ENCODE assay signal across 9 cellular contexts in the genomic region with DNA sequence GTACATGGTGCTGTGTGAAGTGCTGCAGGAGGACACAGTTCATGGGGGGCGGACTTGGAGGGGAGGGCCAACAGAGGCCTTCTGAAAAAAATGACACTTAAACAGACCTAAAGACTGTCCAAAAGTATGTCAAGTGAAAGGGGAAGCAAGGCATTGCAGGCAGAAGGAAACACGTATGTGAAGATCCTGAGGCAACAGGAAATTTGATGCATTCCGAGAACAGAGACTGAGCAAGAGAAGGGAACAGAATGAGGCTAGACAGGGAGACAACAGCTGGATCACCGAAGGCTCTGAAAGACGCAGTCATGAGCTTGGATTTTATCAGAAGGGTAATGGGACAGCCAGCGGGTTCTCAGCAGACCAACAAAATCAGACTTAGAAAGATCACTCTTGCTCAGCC. TPM values are rescaled to one million over a fixed set of nuclear protein-coding genes. Genes with fewer than 3 reads are reported as not detected.
DNase-seq lines count a peak whose midpoint lies in the region; ATAC-seq and TF ChIP-seq lines count a peak whose summit lies in the region.
"Had no signal": no experiment of that assay in that cellular context is flagged by ENCODE, and none has a peak within 500 bp of the region (broad histone marks: within the 10 kb centered on the region; RNA-seq: fewer than 3 reads in every experiment).

No MANE protein-coding gene starts in this region.

- CTCF ChIA-PET in RWPE1 (lab: Yijun Ruan, JAX): no interaction called here

- DNase-seq in GM23248 (peak; percentile 57), RWPE1 (ENCODE audit: low spot score) (no peak), esophagus squamous epithelium (lab: John Stamatoyannopoulos, UW) (no peak), sigmoid colon (peak; percentile 15), NCI-H82 treated with DMSO at 0.1 percent for 48 hours (lab: John Stamatoyannopoulos, UW; ENCODE audit: unreplicated experiment) (no peak), DMS114 treated with DMSO at 0.1 percent for 48 hours (lab: John Stamatoyannopoulos, UW; ENCODE audit: unreplicated experiment) (no peak), midbrain (lab: John Stamatoyannopoulos, UW) (no peak)

- POLR2A ChIA-PET in RWPE1 (lab: Yijun Ruan, JAX; ENCODE audit: low non-redundant PET): interaction anchor here (1.9 kb wide), 1 partner anchor 15 kb away, joined by 8 read pairs; a partner anchor contains a TSS

- no peaks in the 10 kb centered on the region for H3K9me3 ChIP-seq in GM23248 (ENCODE audit: low read depth)
- H3K9me3 ChIP-seq in esophagus squamous epithelium: no peaks in the 10 kb centered on the region
- no peaks in the 10 kb centered on the region for H3K9me3 ChIP-seq in sigmoid colon

- TF ChIP-seq EP300 in sigmoid colon (IDR thresholded peaks at IDR 0.05): no peak

- peak overlapping the region; percentile 97 for H3K9ac ChIP-seq in GM23248

- TF ChIP-seq CTCF in RWPE1 (conservative IDR thresholded peaks at IDR 0.05; ENCODE audit: low read depth): no peak
- TF ChIP-seq CTCF in esophagus squamous epithelium (IDR thresholded peaks at IDR 0.05): no peak
- no peak for TF ChIP-seq CTCF in sigmoid colon (IDR thresholded peaks at IDR 0.05)

- H4K20me1 ChIP-seq in GM23248 (ENCODE audit: insufficient read depth): no peaks in the 10 kb centered on the region; the same call in 1 of the 2 replicates

- intact Hi-C loops in esophagus squamous epithelium (cut with DNase I) (no loop called here), sigmoid colon (cut with DNase I) (loop anchor here (2.0 kb wide), 1 partner anchor 15 kb away; a partner anchor contains a TSS)

- H3K4me1 ChIP-seq in GM23248 (ENCODE audit: insufficient read depth) (peaks cover 41% of the 10 kb centered on the region), esophagus squamous epithelium (peaks cover 27 to 52% (median 38%) of the 10 kb centered on the region in 3 donors), sigmoid colon (peaks cover 0 to 48% (median 41%) of the 10 kb centered on the region in 4 donors)

- H3K79me2 ChIP-seq in GM23248 (ENCODE audit: insufficient read depth): peaks cover 87% of the 10 kb centered on the region

- H2AFZ ChIP-seq in GM23248: no peak overlapping the region

- ATAC-seq in GM21360 (IDR thresholded peaks at IDR 0.05; ENCODE audit: unreplicated experiment): no peak

- H3K36me3 ChIP-seq in GM23248 (ENCODE audit: low read depth): peaks cover 3% of the 10 kb centered on the region; the same call in 1 of the 2 replicates
- peaks cover 4 to 32% (median 7%) of the 10 kb centered on the region in 3 donors for H3K36me3 ChIP-seq in esophagus squamous epithelium
- peaks cover 16 to 31% (median 24%) of the 10 kb centered on the region in 4 donors for H3K36me3 ChIP-seq in sigmoid colon

- no peaks in the 10 kb centered on the region for H3K27me3 ChIP-seq in GM23248 (replicated peaks; ENCODE audit: insufficient read depth)
- no peaks in the 10 kb centered on the region for H3K27me3 ChIP-seq in esophagus squamous epithelium
- H3K27me3 ChIP-seq in sigmoid colon: no peaks in the 10 kb centered on the region

- in situ Hi-C loops in GM23248 (cut with MboI): loop anchor here (5.0 kb wide), 1 partner anchor 87 kb away; no protein-coding TSS in a partner anchor

- peak overlapping the region; percentile 100 for H3K4me2 ChIP-seq in GM23248 (ENCODE audit: unreplicated experiment)

- peak overlapping the region; percentile 86 for H3K4me3 ChIP-seq in GM23248
- H3K4me3 ChIP-seq in esophagus squamous epithelium: peak overlapping the region in 3 of 4 donors; percentile 77 to 96 (median 91)
- H3K4me3 ChIP-seq in sigmoid colon: peak overlapping the region; percentile 72 to 99 (median 81)

- peak overlapping the region; percentile 97 for H3K27ac ChIP-seq in GM23248
- H3K27ac ChIP-seq in RWPE1: peak overlapping the region; percentile 96
- H3K27ac ChIP-seq in esophagus squamous epithelium: peak overlapping the region in 2 of 4 donors; percentile 99
- peak overlapping the region in 2 of 4 donors; percentile 93 to 95 for H3K27ac ChIP-seq in sigmoid colon

- WGBS in GM23248 (ENCODE audit: low coverage in 1 of 2, low lambda C conversion rate in 2 of 2, missing lambda C conversion rate in 2 of 2), 2 experiments: 21% methylated on average over 6 of the region's 6 CpGs
- WGBS in esophagus squamous epithelium, 2 donors: 45 to 70% methylated on average over 6 of the region's 6 CpGs
- 64 to 69% methylated on average over 6 of the region's 6 CpGs for WGBS in sigmoid colon, 2 donors

- no peaks in the 10 kb centered on the region for H3K9me2 ChIP-seq in GM23248 (ENCODE audit: insufficient read depth)

- H3F3A ChIP-seq in GM23248 (ENCODE audit: insufficient read depth): peaks cover 22% of the 10 kb centered on the region

- TF ChIP-seq POLR2A in esophagus squamous epithelium (IDR thresholded peaks at IDR 0.05) (no peak), sigmoid colon (IDR thresholded peaks at IDR 0.05) (no peak)

RNA-seq across cellular contexts. Expression of a gene that starts 1.1 kb away (rescaled TPM):
- total RNA-seq in GM23248 (2014; rRNA removed; shearing (Covaris generic)): 79.3 and 80.5 TPM in 2 replicates
- 111 and 116 TPM in 2 replicates for polyA plus RNA-seq in GM23248 (2016; fragmentation: Nextera tagmentation; extraction: Ambion mirVana)
- 10 to 100 TPM in 3 of 4 donors, 1 to 10 TPM in 1; 8.5 to 31.5 (median 17.1) TPM for total RNA-seq in esophagus squamous epithelium
- 10 to 100 TPM; 48.5 to 73.6 (median 58.1) TPM for total RNA-seq in sigmoid colon
- polyA plus RNA-seq in sigmoid colon: 10 to 100 TPM; 32.5 to 65.2 (median 59.5) TPM

RNA-seq across cellular contexts. Expression of a gene that starts 1.4 kb away (rescaled TPM):
- 47.7 and 50.8 TPM in 2 replicates for total RNA-seq in GM23248 (2014; rRNA removed; shearing (Covaris generic))
- polyA plus RNA-seq in GM23248 (2016; fragmentation: Nextera tagmentation; extraction: Ambion mirVana) (53.7 and 59.4 TPM in 2 replicates), sigmoid colon (10 to 100 TPM; 15.0 to 18.5 (median 17.9) TPM)
- total RNA-seq in esophagus squamous epithelium (10 to 100 TPM; 24.6 to 38.5 (median 30.4) TPM), sigmoid colon (10 to 100 TPM; 14.6 to 20.8 (median 17.1) TPM)

RNA-seq across cellular contexts. Expression of a gene that starts 15.2 kb away (rescaled TPM):
- total RNA-seq in GM23248 (2014; rRNA removed; shearing (Covaris generic)): 15.9 and 16.1 TPM in 2 replicates
- polyA plus RNA-seq in GM23248 (2016; fragmentation: Nextera tagmentation; extraction: Ambion mirVana) (16.3 and 20.1 TPM in 2 replicates), sigmoid colon (10 to 100 TPM in 1 of 3 donors, 1 to 10 TPM in 2; 3.6 to 25.2 (median 6.2) TPM)
- total RNA-seq in esophagus squamous epithelium (10 to 100 TPM in 3 of 4 donors, 1 to 10 TPM in 1; 6.8 to 16.4 (median 13.0) TPM), sigmoid colon (10 to 100 TPM in 1 of 4 donors, 1 to 10 TPM in 3; 5.8 to 10.9 (median 9.2) TPM)

RNA-seq across cellular contexts. Expression of a gene that starts 23.2 kb away (rescaled TPM):
- total RNA-seq in GM23248 (2014; rRNA removed; shearing (Covaris generic)): 80.1 and 92.7 TPM in 2 replicates
- polyA plus RNA-seq in GM23248 (2016; fragmentation: Nextera tagmentation; extraction: Ambion mirVana) (105 and 112 TPM in 2 replicates), sigmoid colon (10 to 100 TPM; 66.1 to 80.5 (median 75.6) TPM)
- total RNA-seq in esophagus squamous epithelium (100 to 1,000 TPM in 1 of 4 donors, 10 to 100 TPM in 3; 66.8 to 102 (median 90.9) TPM), sigmoid colon (10 to 100 TPM; 55.8 to 65.6 (median 59.3) TPM)

RNA-seq across cellular contexts. Expression of a gene that starts 30.8 kb away (rescaled TPM):
- not detected in 2 replicates for total RNA-seq in GM23248 (2014; rRNA removed; shearing (Covaris generic))
- polyA plus RNA-seq in GM23248 (2016; fragmentation: Nextera tagmentation; extraction: Ambion mirVana) (not detected in 2 replicates), sigmoid colon (not detected)
- total RNA-seq in esophagus squamous epithelium (not detected), sigmoid colon (not detected)
- polyA plus RNA-seq: adipose tissue had no signal

Comparison
In these comparisons a context has a peak if more than half of its experiments do, and no peak if none do; other contexts are left out.
1. DNase-seq: peak in GM23248 (single experiment) and sigmoid colon (single experiment); none in RWPE1 (single experiment), esophagus squamous epithelium (single experiment), NCI-H82 treated with DMSO at 0.1 percent for 48 hours (single experiment), DMS114 treated with DMSO at 0.1 percent for 48 hours (single experiment) and midbrain (single experiment).
2. Peak in every context shown above with its lines, with median percentiles within 50 percentile points of each other: H3K4me3 ChIP-seq.